In the genomic region with DNA sequence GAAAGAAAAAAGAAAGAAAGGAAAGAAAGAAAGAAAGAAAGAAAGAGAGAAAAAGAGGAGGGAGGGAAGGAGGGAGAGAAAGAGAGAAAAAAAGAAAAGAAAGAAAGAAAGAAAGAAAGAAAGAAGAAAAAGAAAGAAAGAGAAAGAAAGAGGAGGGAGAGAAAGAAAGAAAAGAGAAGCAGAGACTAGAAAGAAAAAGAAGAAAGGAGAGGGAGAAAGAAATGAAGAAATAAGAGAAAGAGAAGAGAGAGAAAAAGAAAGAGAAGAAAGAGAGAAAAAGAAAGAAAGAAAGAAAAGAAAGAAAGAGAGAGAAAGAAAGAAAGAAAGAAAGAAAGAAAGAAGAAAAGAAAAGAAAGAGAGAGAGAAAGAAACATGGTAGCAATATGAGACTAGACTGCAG, we compare ENCODE assay signal across 2 cellular contexts.
TF ChIP-seq lines count a peak whose summit lies in the region.

No MANE protein-coding gene starts in this region.

TF ChIP-seq in WTC11, 78 proteins besides CTCF, POLR2A, EP300 and RAD21:
- TF ChIP-seq, protein P1, sequence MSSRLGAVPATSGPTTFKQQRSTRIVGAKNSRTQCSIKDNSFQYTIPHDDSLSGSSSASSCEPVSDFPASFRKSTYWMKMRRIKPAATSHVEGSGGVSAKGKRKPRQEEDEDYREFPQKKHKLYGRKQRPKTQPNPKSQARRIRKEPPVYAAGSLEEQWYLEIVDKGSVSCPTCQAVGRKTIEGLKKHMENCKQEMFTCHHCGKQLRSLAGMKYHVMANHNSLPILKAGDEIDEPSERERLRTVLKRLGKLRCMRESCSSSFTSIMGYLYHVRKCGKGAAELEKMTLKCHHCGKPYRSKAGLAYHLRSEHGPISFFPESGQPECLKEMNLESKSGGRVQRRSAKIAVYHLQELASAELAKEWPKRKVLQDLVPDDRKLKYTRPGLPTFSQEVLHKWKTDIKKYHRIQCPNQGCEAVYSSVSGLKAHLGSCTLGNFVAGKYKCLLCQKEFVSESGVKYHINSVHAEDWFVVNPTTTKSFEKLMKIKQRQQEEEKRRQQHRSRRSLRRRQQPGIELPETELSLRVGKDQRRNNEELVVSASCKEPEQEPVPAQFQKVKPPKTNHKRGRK (CRISPR knock-in tag; IDR thresholded peaks at IDR 0.05; ENCODE audit: borderline replicate concordance) = peak; percentile 59; the same call in 1 of the 2 replicates

TF ChIP-seq in K562, 482 proteins besides CTCF, POLR2A, EP300 and RAD21:
- TF ChIP-seq, protein P1 (tag; IDR thresholded peaks at IDR 0.05) = peak; percentile 73
